2 cellular contexts compared by ENCODE assay signal in the genomic region with DNA sequence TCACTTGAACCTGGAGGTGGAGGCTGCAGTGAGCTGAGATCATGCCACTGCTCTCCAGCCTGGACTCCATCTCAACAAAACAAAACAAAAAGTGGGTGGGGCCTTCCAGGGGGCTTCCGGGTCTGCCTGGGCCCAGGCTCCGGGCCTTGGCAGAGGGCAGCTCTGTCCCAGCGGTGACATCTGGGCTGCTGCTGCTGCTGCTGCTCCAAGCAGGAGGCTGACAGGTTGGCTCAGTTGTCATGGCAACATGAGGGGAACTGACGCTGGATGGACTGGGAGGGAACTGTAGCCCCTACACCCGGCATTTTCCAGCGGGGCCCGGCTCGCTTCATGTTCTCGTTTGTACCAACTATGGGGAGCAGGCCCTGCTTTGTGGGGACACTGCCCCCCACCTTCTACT.
TF ChIP-seq lines count a peak whose summit lies in the region.

No MANE protein-coding gene starts in this region.

TF ChIP-seq in GM23338, 12 proteins besides CTCF, POLR2A, EP300 and RAD21 (continues in another document):
- TF ChIP-seq, protein P1, sequence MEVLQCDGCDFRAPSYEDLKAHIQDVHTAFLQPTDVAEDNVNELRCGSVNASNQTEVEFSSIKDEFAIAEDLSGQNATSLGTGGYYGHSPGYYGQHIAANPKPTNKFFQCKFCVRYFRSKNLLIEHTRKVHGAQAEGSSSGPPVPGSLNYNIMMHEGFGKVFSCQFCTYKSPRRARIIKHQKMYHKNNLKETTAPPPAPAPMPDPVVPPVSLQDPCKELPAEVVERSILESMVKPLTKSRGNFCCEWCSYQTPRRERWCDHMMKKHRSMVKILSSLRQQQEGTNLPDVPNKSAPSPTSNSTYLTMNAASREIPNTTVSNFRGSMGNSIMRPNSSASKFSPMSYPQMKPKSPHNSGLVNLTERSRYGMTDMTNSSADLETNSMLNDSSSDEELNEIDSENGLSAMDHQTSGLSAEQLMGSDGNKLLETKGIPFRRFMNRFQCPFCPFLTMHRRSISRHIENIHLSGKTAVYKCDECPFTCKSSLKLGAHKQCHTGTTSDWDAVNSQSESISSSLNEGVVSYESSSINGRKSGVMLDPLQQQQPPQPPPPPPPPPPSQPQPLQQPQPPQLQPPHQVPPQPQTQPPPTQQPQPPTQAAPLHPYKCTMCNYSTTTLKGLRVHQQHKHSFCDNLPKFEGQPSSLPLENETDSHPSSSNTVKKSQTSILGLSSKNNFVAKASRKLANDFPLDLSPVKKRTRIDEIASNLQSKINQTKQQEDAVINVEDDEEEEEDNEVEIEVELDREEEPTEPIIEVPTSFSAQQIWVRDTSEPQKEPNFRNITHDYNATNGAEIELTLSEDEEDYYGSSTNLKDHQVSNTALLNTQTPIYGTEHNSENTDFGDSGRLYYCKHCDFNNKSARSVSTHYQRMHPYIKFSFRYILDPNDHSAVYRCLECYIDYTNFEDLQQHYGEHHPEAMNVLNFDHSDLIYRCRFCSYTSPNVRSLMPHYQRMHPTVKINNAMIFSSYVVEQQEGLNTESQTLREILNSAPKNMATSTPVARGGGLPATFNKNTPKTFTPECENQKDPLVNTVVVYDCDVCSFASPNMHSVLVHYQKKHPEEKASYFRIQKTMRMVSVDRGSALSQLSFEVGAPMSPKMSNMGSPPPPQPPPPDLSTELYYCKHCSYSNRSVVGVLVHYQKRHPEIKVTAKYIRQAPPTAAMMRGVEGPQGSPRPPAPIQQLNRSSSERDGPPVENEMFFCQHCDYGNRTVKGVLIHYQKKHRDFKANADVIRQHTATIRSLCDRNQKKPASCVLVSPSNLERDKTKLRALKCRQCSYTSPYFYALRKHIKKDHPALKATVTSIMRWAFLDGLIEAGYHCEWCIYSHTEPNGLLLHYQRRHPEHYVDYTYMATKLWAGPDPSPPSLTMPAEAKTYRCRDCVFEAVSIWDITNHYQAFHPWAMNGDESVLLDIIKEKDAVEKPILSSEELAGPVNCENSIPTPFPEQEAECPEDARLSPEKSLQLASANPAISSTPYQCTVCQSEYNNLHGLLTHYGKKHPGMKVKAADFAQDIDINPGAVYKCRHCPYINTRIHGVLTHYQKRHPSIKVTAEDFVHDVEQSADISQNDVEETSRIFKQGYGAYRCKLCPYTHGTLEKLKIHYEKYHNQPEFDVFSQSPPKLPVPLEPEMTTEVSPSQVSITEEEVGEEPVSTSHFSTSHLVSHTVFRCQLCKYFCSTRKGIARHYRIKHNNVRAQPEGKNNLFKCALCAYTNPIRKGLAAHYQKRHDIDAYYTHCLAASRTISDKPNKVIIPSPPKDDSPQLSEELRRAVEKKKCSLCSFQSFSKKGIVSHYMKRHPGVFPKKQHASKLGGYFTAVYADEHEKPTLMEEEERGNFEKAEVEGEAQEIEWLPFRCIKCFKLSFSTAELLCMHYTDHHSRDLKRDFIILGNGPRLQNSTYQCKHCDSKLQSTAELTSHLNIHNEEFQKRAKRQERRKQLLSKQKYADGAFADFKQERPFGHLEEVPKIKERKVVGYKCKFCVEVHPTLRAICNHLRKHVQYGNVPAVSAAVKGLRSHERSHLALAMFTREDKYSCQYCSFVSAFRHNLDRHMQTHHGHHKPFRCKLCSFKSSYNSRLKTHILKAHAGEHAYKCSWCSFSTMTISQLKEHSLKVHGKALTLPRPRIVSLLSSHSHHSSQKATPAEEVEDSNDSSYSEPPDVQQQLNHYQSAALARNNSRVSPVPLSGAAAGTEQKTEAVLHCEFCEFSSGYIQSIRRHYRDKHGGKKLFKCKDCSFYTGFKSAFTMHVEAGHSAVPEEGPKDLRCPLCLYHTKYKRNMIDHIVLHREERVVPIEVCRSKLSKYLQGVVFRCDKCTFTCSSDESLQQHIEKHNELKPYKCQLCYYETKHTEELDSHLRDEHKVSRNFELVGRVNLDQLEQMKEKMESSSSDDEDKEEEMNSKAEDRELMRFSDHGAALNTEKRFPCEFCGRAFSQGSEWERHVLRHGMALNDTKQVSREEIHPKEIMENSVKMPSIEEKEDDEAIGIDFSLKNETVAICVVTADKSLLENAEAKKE (CRISPR knock-in tag; IDR thresholded peaks at IDR 0.05), result no peak
- TF ChIP-seq ZNF114 (CRISPR knock-in tag; IDR thresholded peaks at IDR 0.05), result no peak
- no peak for TF ChIP-seq STAT1 (IDR thresholded peaks at IDR 0.05; ENCODE audit: unreplicated experiment)
- no peak for TF ChIP-seq ZNF331 (CRISPR knock-in tag; IDR thresholded peaks at IDR 0.05; ENCODE audit: low read depth)
- no peak for TF ChIP-seq POLR2AphosphoS5 (IDR thresholded peaks at IDR 0.05; ENCODE audit: low read depth)
- TF ChIP-seq EZH2 (IDR thresholded peaks at IDR 0.05; ENCODE audit: low read depth, unreplicated experiment), result no peak
- TF ChIP-seq, protein P2, sequence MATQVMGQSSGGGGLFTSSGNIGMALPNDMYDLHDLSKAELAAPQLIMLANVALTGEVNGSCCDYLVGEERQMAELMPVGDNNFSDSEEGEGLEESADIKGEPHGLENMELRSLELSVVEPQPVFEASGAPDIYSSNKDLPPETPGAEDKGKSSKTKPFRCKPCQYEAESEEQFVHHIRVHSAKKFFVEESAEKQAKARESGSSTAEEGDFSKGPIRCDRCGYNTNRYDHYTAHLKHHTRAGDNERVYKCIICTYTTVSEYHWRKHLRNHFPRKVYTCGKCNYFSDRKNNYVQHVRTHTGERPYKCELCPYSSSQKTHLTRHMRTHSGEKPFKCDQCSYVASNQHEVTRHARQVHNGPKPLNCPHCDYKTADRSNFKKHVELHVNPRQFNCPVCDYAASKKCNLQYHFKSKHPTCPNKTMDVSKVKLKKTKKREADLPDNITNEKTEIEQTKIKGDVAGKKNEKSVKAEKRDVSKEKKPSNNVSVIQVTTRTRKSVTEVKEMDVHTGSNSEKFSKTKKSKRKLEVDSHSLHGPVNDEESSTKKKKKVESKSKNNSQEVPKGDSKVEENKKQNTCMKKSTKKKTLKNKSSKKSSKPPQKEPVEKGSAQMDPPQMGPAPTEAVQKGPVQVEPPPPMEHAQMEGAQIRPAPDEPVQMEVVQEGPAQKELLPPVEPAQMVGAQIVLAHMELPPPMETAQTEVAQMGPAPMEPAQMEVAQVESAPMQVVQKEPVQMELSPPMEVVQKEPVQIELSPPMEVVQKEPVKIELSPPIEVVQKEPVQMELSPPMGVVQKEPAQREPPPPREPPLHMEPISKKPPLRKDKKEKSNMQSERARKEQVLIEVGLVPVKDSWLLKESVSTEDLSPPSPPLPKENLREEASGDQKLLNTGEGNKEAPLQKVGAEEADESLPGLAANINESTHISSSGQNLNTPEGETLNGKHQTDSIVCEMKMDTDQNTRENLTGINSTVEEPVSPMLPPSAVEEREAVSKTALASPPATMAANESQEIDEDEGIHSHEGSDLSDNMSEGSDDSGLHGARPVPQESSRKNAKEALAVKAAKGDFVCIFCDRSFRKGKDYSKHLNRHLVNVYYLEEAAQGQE (IDR thresholded peaks at IDR 0.05; ENCODE audit: unreplicated experiment), result no peak
- TF ChIP-seq JUNB (IDR thresholded peaks at IDR 0.05; ENCODE audit: unreplicated experiment), result no peak
- TF ChIP-seq EZH2phosphoT487 (IDR thresholded peaks at IDR 0.05; ENCODE audit: unreplicated experiment), result no peak
- TF ChIP-seq CREB1 (CRISPR knock-in tag; IDR thresholded peaks at IDR 0.05; ENCODE audit: low read depth), result no peak

TF ChIP-seq in K562, 482 proteins besides CTCF, POLR2A, EP300 and RAD21:
- TF ChIP-seq KLF13 (tag; IDR thresholded peaks at IDR 0.05; ENCODE audit: borderline replicate concordance, low read depth), result 0 out of 2 replicates have a peak, but pooled peaks have one; percentile 14
- no peak for TF ChIP-seq CBFA2T2 (conservative IDR thresholded peaks at IDR 0.05)
- peak; percentile 92 for TF ChIP-seq RFX1 (IDR thresholded peaks at IDR 0.05)
- no peak for TF ChIP-seq CCNT2 (IDR thresholded peaks at IDR 0.05; ENCODE audit: borderline replicate concordance, extremely low read depth, insufficient read length, low read depth, low read length)
- TF ChIP-seq, protein P3, sequence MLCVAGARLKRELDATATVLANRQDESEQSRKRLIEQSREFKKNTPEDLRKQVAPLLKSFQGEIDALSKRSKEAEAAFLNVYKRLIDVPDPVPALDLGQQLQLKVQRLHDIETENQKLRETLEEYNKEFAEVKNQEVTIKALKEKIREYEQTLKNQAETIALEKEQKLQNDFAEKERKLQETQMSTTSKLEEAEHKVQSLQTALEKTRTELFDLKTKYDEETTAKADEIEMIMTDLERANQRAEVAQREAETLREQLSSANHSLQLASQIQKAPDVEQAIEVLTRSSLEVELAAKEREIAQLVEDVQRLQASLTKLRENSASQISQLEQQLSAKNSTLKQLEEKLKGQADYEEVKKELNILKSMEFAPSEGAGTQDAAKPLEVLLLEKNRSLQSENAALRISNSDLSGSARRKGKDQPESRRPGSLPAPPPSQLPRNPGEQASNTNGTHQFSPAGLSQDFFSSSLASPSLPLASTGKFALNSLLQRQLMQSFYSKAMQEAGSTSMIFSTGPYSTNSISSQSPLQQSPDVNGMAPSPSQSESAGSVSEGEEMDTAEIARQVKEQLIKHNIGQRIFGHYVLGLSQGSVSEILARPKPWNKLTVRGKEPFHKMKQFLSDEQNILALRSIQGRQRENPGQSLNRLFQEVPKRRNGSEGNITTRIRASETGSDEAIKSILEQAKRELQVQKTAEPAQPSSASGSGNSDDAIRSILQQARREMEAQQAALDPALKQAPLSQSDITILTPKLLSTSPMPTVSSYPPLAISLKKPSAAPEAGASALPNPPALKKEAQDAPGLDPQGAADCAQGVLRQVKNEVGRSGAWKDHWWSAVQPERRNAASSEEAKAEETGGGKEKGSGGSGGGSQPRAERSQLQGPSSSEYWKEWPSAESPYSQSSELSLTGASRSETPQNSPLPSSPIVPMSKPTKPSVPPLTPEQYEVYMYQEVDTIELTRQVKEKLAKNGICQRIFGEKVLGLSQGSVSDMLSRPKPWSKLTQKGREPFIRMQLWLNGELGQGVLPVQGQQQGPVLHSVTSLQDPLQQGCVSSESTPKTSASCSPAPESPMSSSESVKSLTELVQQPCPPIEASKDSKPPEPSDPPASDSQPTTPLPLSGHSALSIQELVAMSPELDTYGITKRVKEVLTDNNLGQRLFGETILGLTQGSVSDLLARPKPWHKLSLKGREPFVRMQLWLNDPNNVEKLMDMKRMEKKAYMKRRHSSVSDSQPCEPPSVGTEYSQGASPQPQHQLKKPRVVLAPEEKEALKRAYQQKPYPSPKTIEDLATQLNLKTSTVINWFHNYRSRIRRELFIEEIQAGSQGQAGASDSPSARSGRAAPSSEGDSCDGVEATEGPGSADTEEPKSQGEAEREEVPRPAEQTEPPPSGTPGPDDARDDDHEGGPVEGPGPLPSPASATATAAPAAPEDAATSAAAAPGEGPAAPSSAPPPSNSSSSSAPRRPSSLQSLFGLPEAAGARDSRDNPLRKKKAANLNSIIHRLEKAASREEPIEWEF (CRISPR knock-in tag; IDR thresholded peaks at IDR 0.05), result no peak
- TF ChIP-seq MCM5 (IDR thresholded peaks at IDR 0.05; ENCODE audit: low read depth), result no peak
- TF ChIP-seq ZNF197 (CRISPR knock-in tag; IDR thresholded peaks at IDR 0.05; ENCODE audit: low read depth), result no peak
- 0 out of 2 replicates have a peak, but pooled peaks have one; percentile 5 for TF ChIP-seq SPI1 (IDR thresholded peaks at IDR 0.05; ENCODE audit: borderline replicate concordance, low read depth, low read length)
- TF ChIP-seq ZNF740 (CRISPR knock-in tag; IDR thresholded peaks at IDR 0.05), result no peak
- TF ChIP-seq ZNF740 (tag; IDR thresholded peaks at IDR 0.05), result no peak
- no peak for TF ChIP-seq SIN3B (IDR thresholded peaks at IDR 0.05; ENCODE audit: low read depth)
- peak; percentile 53; the same call in 1 of the 2 replicates for TF ChIP-seq ELF1 (tag; IDR thresholded peaks at IDR 0.05)
- no peak for TF ChIP-seq U2AF2 (optimal IDR thresholded peaks at IDR 0.05; ENCODE audit: low read depth, low read length)
